Comparison of ENCODE assay signal across 1 cellular context in the genomic region with DNA sequence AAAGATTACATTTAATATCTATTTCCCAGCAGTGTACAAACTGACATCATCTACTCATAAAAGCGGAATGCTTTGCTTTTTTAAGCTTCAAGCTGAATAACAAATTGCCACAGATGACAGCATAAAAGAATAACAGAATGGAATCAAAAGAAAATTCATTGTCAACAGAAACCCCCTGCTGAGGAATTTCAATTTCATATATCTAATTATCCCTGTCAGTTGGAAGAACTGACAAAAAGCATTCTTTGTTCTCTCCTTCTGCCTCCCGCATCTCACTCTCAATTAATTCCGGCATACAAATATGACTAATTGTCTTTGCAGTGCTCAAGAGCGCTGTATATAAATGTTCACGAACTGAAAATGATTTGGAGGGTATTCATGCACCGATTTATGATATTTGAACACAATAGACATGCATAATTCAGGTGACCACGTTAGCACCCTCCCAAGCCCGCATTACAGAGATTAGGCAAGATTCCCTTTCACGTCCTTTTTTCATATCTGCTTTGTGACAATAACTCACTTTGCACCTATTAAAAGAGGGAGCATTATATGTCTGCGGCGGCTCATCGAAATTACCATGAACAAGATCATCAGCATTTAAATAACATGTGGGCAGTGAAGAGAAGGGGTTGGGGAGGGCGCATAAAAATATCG.
TF ChIP-seq lines count a peak whose summit lies in the region.

No MANE protein-coding gene starts in this region.

TF ChIP-seq in GM23338, 12 proteins besides CTCF, POLR2A, EP300 and RAD21 (continued from another document):
- no peak for TF ChIP-seq POLR2AphosphoS5 (IDR thresholded peaks at IDR 0.05; ENCODE audit: low read depth)
- TF ChIP-seq ZNF331 (CRISPR knock-in tag; IDR thresholded peaks at IDR 0.05; ENCODE audit: low read depth) = no peak
- no peak for TF ChIP-seq ZNF114 (CRISPR knock-in tag; IDR thresholded peaks at IDR 0.05)
- TF ChIP-seq STAT1 (IDR thresholded peaks at IDR 0.05; ENCODE audit: unreplicated experiment) = no peak
- no peak for TF ChIP-seq CREB1 (CRISPR knock-in tag; IDR thresholded peaks at IDR 0.05; ENCODE audit: low read depth)
- no peak for TF ChIP-seq EZH2 (IDR thresholded peaks at IDR 0.05; ENCODE audit: low read depth, unreplicated experiment)
- TF ChIP-seq JUNB (IDR thresholded peaks at IDR 0.05; ENCODE audit: unreplicated experiment) = no peak
- TF ChIP-seq, protein P1, sequence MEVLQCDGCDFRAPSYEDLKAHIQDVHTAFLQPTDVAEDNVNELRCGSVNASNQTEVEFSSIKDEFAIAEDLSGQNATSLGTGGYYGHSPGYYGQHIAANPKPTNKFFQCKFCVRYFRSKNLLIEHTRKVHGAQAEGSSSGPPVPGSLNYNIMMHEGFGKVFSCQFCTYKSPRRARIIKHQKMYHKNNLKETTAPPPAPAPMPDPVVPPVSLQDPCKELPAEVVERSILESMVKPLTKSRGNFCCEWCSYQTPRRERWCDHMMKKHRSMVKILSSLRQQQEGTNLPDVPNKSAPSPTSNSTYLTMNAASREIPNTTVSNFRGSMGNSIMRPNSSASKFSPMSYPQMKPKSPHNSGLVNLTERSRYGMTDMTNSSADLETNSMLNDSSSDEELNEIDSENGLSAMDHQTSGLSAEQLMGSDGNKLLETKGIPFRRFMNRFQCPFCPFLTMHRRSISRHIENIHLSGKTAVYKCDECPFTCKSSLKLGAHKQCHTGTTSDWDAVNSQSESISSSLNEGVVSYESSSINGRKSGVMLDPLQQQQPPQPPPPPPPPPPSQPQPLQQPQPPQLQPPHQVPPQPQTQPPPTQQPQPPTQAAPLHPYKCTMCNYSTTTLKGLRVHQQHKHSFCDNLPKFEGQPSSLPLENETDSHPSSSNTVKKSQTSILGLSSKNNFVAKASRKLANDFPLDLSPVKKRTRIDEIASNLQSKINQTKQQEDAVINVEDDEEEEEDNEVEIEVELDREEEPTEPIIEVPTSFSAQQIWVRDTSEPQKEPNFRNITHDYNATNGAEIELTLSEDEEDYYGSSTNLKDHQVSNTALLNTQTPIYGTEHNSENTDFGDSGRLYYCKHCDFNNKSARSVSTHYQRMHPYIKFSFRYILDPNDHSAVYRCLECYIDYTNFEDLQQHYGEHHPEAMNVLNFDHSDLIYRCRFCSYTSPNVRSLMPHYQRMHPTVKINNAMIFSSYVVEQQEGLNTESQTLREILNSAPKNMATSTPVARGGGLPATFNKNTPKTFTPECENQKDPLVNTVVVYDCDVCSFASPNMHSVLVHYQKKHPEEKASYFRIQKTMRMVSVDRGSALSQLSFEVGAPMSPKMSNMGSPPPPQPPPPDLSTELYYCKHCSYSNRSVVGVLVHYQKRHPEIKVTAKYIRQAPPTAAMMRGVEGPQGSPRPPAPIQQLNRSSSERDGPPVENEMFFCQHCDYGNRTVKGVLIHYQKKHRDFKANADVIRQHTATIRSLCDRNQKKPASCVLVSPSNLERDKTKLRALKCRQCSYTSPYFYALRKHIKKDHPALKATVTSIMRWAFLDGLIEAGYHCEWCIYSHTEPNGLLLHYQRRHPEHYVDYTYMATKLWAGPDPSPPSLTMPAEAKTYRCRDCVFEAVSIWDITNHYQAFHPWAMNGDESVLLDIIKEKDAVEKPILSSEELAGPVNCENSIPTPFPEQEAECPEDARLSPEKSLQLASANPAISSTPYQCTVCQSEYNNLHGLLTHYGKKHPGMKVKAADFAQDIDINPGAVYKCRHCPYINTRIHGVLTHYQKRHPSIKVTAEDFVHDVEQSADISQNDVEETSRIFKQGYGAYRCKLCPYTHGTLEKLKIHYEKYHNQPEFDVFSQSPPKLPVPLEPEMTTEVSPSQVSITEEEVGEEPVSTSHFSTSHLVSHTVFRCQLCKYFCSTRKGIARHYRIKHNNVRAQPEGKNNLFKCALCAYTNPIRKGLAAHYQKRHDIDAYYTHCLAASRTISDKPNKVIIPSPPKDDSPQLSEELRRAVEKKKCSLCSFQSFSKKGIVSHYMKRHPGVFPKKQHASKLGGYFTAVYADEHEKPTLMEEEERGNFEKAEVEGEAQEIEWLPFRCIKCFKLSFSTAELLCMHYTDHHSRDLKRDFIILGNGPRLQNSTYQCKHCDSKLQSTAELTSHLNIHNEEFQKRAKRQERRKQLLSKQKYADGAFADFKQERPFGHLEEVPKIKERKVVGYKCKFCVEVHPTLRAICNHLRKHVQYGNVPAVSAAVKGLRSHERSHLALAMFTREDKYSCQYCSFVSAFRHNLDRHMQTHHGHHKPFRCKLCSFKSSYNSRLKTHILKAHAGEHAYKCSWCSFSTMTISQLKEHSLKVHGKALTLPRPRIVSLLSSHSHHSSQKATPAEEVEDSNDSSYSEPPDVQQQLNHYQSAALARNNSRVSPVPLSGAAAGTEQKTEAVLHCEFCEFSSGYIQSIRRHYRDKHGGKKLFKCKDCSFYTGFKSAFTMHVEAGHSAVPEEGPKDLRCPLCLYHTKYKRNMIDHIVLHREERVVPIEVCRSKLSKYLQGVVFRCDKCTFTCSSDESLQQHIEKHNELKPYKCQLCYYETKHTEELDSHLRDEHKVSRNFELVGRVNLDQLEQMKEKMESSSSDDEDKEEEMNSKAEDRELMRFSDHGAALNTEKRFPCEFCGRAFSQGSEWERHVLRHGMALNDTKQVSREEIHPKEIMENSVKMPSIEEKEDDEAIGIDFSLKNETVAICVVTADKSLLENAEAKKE (CRISPR knock-in tag; IDR thresholded peaks at IDR 0.05) = no peak
- TF ChIP-seq, protein P2, sequence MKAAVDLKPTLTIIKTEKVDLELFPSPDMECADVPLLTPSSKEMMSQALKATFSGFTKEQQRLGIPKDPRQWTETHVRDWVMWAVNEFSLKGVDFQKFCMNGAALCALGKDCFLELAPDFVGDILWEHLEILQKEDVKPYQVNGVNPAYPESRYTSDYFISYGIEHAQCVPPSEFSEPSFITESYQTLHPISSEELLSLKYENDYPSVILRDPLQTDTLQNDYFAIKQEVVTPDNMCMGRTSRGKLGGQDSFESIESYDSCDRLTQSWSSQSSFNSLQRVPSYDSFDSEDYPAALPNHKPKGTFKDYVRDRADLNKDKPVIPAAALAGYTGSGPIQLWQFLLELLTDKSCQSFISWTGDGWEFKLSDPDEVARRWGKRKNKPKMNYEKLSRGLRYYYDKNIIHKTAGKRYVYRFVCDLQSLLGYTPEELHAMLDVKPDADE (IDR thresholded peaks at IDR 0.05) = no peak
